28 cellular contexts compared by ENCODE assay signal in genomic region chr7:136655414-136655813, GRCh38.
DNase-seq lines count a peak whose midpoint lies in the region; ATAC-seq lines count a peak whose summit lies in the region.
"Had no signal": no experiment of that assay in that cellular context is flagged by ENCODE, and none has a peak within 500 bp of the region (broad histone marks: within the 10 kb centered on the region; RNA-seq: fewer than 3 reads in every experiment).

No MANE protein-coding gene starts in this region.

- DNase-seq in cerebellar cortex (ENCODE audit: low spot score) (no peak), putamen (ENCODE audit: low spot score) (no peak), cerebellum (ENCODE audit: low spot score) (no peak), D341Med (ENCODE audit: low spot score) (no peak)
- DNase-seq: C1 segment of cervical spinal cord; CD4-positive, alpha-beta memory T cell; COR-L47; DMS 273 treated with DMSO at 0.1 percent for 48 hours; DMS79; EL; GDM1; H7; MV-4-11; NCI-H1105; NCI-H1436 treated with DMSO at 0.1 percent for 48 hours; NCI-H187 treated with DMSO at 0.1 percent for 48 hours; NCI-H2107; NCI-H524; NCI-H82; NK-92 treated with Interleukin-12 subunit alpha and Interleukin-12 subunit beta, amount 100 ng/mL, for 24 hours; PC-9; SJCRH30; T-helper 17 cell had no signal

- peak; percentile 49 for ATAC-seq in GM19468 (IDR thresholded peaks at IDR 0.05; ENCODE audit: extremely low read depth, unreplicated experiment)
- peak; percentile 77 for ATAC-seq in HG02981 (IDR thresholded peaks at IDR 0.05; ENCODE audit: unreplicated experiment)
- ATAC-seq in HG03354 (IDR thresholded peaks at IDR 0.05; ENCODE audit: poor library complexity, severe bottlenecking, unreplicated experiment), result peak; percentile 82
- ATAC-seq: Right ventricle myocardium inferior, SK-N-SH treated with all-trans-retinoic acid at 6 μM for 48 hours, T-helper 17 cell had no signal
